In the genomic region with DNA sequence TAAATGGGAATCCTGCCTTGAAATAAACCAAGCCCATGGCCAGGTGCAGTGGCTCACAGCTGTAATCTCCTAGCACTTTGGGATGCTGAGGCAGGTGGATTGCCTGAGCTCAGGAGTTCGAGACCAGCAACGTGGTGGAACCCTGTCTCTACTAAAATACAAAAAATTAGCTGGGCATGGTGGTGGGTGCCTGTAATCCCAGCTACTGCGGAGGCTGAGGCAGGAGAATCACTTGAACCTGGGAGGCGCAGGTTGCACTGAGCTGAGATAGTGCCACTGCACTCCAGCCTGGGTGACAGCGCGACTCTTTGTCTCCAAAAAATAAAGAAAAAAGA, we compare ENCODE assay signal across 7 cellular contexts. TPM values are rescaled to one million over a fixed set of nuclear protein-coding genes. Genes with fewer than 3 reads are reported as not detected.
DNase-seq lines count a peak whose midpoint lies in the region; ATAC-seq, FAIRE-seq and TF ChIP-seq lines count a peak whose summit lies in the region.
"Not testable (repeated sequence)": the region's sequence is repeated elsewhere in the genome, so short reads cannot be mapped to it uniquely, and the experiment has no call there.
"Had no signal": no experiment of that assay in that cellular context is flagged by ENCODE, and none has a peak within 500 bp of the region (broad histone marks: within the 10 kb centered on the region; RNA-seq: fewer than 3 reads in every experiment).

No MANE protein-coding gene starts in this region.

- H3K36me3 ChIP-seq in GM23338 (ENCODE audit: insufficient read depth), result peaks cover 36% of the 10 kb centered on the region
- H3K36me3 ChIP-seq in colonic mucosa, result not testable (repeated sequence)
- peaks cover 4 to 15% of the 10 kb centered on the region in 2 donors for H3K36me3 ChIP-seq in kidney (ENCODE audit: control insufficient read depth in 1 of 2, insufficient read depth in 2 of 2, low read length in 2 of 2)
- H3K36me3 ChIP-seq in pancreas, result peaks cover 5 to 17% (median 15%) of the 10 kb centered on the region in 3 donors
- peaks cover 30% of the 10 kb centered on the region for H3K36me3 ChIP-seq in upper lobe of right lung

- CTCF ChIA-PET in activated CD8-positive, alpha-beta T cell treated with anti-CD3 and anti-CD28 coated beads for 36 hours (lab: Charles Lee), result interaction anchor here (0.8 to 1.5 kb wide), 3 partner anchors 33 to 38 kb away, joined by 3 read pairs; no protein-coding TSS in a partner anchor

- H2AFZ ChIP-seq in GM23338, result not testable (repeated sequence)

- H3K4me3 Mint-ChIP-seq in GM23338; activated CD8-positive, alpha-beta T cell treated with anti-CD3 and anti-CD28 coated beads for 36 hours: not testable (repeated sequence)

- H3K4me1 ChIP-seq in GM23338 (ENCODE audit: insufficient read depth) (peaks cover 28% of the 10 kb centered on the region), kidney (ENCODE audit: control insufficient read depth in 1 of 2, insufficient read depth in 1 of 2, low read depth in 1 of 2, low read length in 2 of 2) (peaks cover 0 to 19% of the 10 kb centered on the region in 2 donors), pancreas (peaks cover 15 to 48% (median 26%) of the 10 kb centered on the region in 3 donors), upper lobe of right lung (peaks cover 69% of the 10 kb centered on the region)
- H3K4me1 ChIP-seq in colonic mucosa, result not testable (repeated sequence)

- H3K27ac ChIP-seq in GM23338 (ENCODE audit: low read depth), result 0 out of 2 replicates have a peak overlapping the region, but pooled peaks have one; percentile 39
- H3K27ac ChIP-seq in colonic mucosa, result peak overlapping the region; percentile 14
- not testable (repeated sequence) for H3K27ac ChIP-seq in kidney (ENCODE audit: low read depth in 2 of 2, low read length in 2 of 2)
- peak overlapping the region; percentile 23 to 69 (median 56) for H3K27ac ChIP-seq in pancreas
- peak overlapping the region; percentile 85 for H3K27ac ChIP-seq in upper lobe of right lung

- H3K9me3 Mint-ChIP-seq in GM23338; activated CD8-positive, alpha-beta T cell treated with anti-CD3 and anti-CD28 coated beads for 36 hours: not testable (repeated sequence)

- H3K4me1 Mint-ChIP-seq in GM23338, result peaks cover 30% of the 10 kb centered on the region
- H3K4me1 Mint-ChIP-seq in activated CD8-positive, alpha-beta T cell treated with anti-CD3 and anti-CD28 coated beads for 36 hours (ENCODE audit: low read depth), result peaks cover 54% of the 10 kb centered on the region

- POLR2A ChIA-PET in activated CD8-positive, alpha-beta T cell treated with anti-CD3 and anti-CD28 coated beads for 36 hours (lab: Charles Lee), result interaction anchor here (1.0 kb wide), 1 partner anchor 8 kb away, joined by 4 read pairs; no protein-coding TSS in a partner anchor

- TF ChIP-seq CTCF in GM23338 (conservative IDR thresholded peaks at IDR 0.05; ENCODE audit: low read depth in 2 of 2); activated CD8-positive, alpha-beta T cell treated with anti-CD3 and anti-CD28 coated beads for 36 hours (IDR thresholded peaks at IDR 0.05); colonic mucosa (IDR thresholded peaks at IDR 0.05); kidney (IDR thresholded peaks at IDR 0.05; ENCODE audit: borderline replicate concordance, extremely low read depth, insufficient read depth); pancreas (IDR thresholded peaks at IDR 0.05); upper lobe of right lung (IDR thresholded peaks at IDR 0.05): not testable (repeated sequence)

- H3K79me2 ChIP-seq in GM23338 (replicated peaks; ENCODE audit: insufficient read depth), result peaks cover 78% of the 10 kb centered on the region

- not testable (repeated sequence) for FAIRE-seq in kidney (lab: Jason Lieb, UNC); pancreas (lab: Jason Lieb, UNC)

- peaks cover 59% of the 10 kb centered on the region for H4K20me1 ChIP-seq in GM23338 (replicated peaks; ENCODE audit: insufficient read depth)

- 45 to 50% methylated on average over 6 of the region's 6 CpGs for WGBS in pancreas, 2 donors

- peak overlapping the region in 1 of 2 donors; percentile 80 for H3K9ac ChIP-seq in colonic mucosa (ENCODE audit: low read depth in 2 of 2, low read length in 2 of 2)
- H3K9ac ChIP-seq in kidney (ENCODE audit: low read length in 2 of 2), result not testable (repeated sequence)

- H3K4me2 ChIP-seq in GM23338, result not testable (repeated sequence)

- not testable (repeated sequence) for ATAC-seq in GM23338; activated CD8-positive, alpha-beta T cell treated with anti-CD3 and anti-CD28 coated beads for 36 hours; pancreas; upper lobe of right lung

- DNase-seq in GM23338 (ENCODE audit: low spot score); activated CD8-positive, alpha-beta T cell treated with anti-CD3 and anti-CD28 coated beads for 36 hours; colonic mucosa; upper lobe of right lung: not testable (repeated sequence)
- DNase-seq in kidney (peak; percentile 17), pancreas (peak in 2 of 6 donors; percentile 6 to 18)

- not testable (repeated sequence) for H3K27ac Mint-ChIP-seq in GM23338
- peak overlapping the region; percentile 0 for H3K27ac Mint-ChIP-seq in activated CD8-positive, alpha-beta T cell treated with anti-CD3 and anti-CD28 coated beads for 36 hours

- not testable (repeated sequence) for H3K9me2 ChIP-seq in GM23338 (ENCODE audit: insufficient read depth)

- intact Hi-C loops in activated CD8-positive, alpha-beta T cell treated with anti-CD3 and anti-CD28 coated beads for 36 hours (cut with micrococcal nuclease); colonic mucosa (cut with DNase I); kidney (cut with DNase I); pancreas (cut with DNase I); upper lobe of right lung (cut with DNase I): not testable (repeated sequence)

- not testable (repeated sequence) for H3K4me3 ChIP-seq in GM23338; colonic mucosa; kidney (ENCODE audit: low read length in 2 of 2); pancreas; upper lobe of right lung

- peaks cover 15% of the 10 kb centered on the region for H3K27me3 Mint-ChIP-seq in GM23338 (ENCODE audit: insufficient read depth, low read depth, poor library complexity)
- H3K27me3 Mint-ChIP-seq in activated CD8-positive, alpha-beta T cell treated with anti-CD3 and anti-CD28 coated beads for 36 hours, result not testable (repeated sequence)

- H3K9me3 ChIP-seq in colonic mucosa; kidney (ENCODE audit: control insufficient read depth in 1 of 2, low read length in 2 of 2); pancreas; upper lobe of right lung: not testable (repeated sequence)

- peaks cover 83% of the 10 kb centered on the region for H3K36me3 Mint-ChIP-seq in GM23338 (ENCODE audit: low read depth)
- peaks cover 59% of the 10 kb centered on the region for H3K36me3 Mint-ChIP-seq in activated CD8-positive, alpha-beta T cell treated with anti-CD3 and anti-CD28 coated beads for 36 hours (ENCODE audit: low read depth)

- H3K27me3 ChIP-seq in GM23338 (ENCODE audit: insufficient read depth); colonic mucosa; pancreas; upper lobe of right lung: not testable (repeated sequence)

- peaks cover 29% of the 10 kb centered on the region; the same call in 1 of the 2 replicates for H3F3A ChIP-seq in GM23338 (replicated peaks; ENCODE audit: low read depth)

RNA-seq across cellular contexts. Expression of a gene that starts 5.9 kb away (rescaled TPM):
- 141 and 174 TPM in 2 replicates for total RNA-seq in GM23338 (2014; rRNA removed; shearing (Covaris generic))
- 122 and 125 TPM in 2 replicates for polyA plus RNA-seq in GM23338 (2016; fragmentation: Nextera tagmentation; extraction: Ambion mirVana)
- 100 to 1,000 TPM; 128 to 134 TPM for total RNA-seq in activated CD8-positive, alpha-beta T cell treated with anti-CD3 and anti-CD28 coated beads for 36 hours
- total RNA-seq in colonic mucosa, result 10 to 100 TPM; 26.3 to 31.0 TPM
- total RNA-seq in kidney, result 87.3 TPM
- polyA plus RNA-seq in kidney (ENCODE audit: insufficient read depth, low read depth, low replicate concordance), result 29.8 TPM
- total RNA-seq in pancreas, result 10 to 100 TPM; 47.3 to 97.2 (median 87.4) TPM
- polyA plus RNA-seq in pancreas, result 100 to 1,000 TPM in 1 of 2 donors, 10 to 100 TPM in 1; 49.7 to 137 TPM
- total RNA-seq in upper lobe of right lung, result 107 TPM

RNA-seq across cellular contexts. Expression of a gene that starts 24.3 kb away (rescaled TPM):
- 3.4 and 4.8 TPM in 2 replicates for total RNA-seq in GM23338 (2014; rRNA removed; shearing (Covaris generic))
- polyA plus RNA-seq in GM23338 (2016; fragmentation: Nextera tagmentation; extraction: Ambion mirVana) (1.7 and 1.8 TPM in 2 replicates), kidney (ENCODE audit: insufficient read depth, low read depth, low replicate concordance) (9.6 TPM), pancreas (10 to 100 TPM; 14.0 to 15.1 TPM)
- total RNA-seq in activated CD8-positive, alpha-beta T cell treated with anti-CD3 and anti-CD28 coated beads for 36 hours, result under 1 TPM; 0.63 to 0.90 TPM
- total RNA-seq in colonic mucosa (1 to 10 TPM; 1.8 to 2.1 TPM), kidney (24.1 TPM), pancreas (10 to 100 TPM in 1 of 6 donors, 1 to 10 TPM in 5; 2.9 to 11.0 (median 4.4) TPM), upper lobe of right lung (8.7 TPM)

RNA-seq across cellular contexts. Expression of a gene that starts 35.5 kb away (rescaled TPM):
- 16.2 and 17.4 TPM in 2 replicates for total RNA-seq in GM23338 (2014; rRNA removed; shearing (Covaris generic))
- 14.0 and 14.6 TPM in 2 replicates for polyA plus RNA-seq in GM23338 (2016; fragmentation: Nextera tagmentation; extraction: Ambion mirVana)
- total RNA-seq in activated CD8-positive, alpha-beta T cell treated with anti-CD3 and anti-CD28 coated beads for 36 hours, result under 1 TPM in 1 of 2 experiments, not detected in 1; 0.11 TPM
- total RNA-seq in colonic mucosa, result 1 to 10 TPM in 1 of 2 donors, under 1 TPM in 1; 0.27 to 1.0 TPM
- 134 TPM for total RNA-seq in kidney
- 331 TPM for polyA plus RNA-seq in kidney (ENCODE audit: insufficient read depth, low read depth, low replicate concordance)
- total RNA-seq in pancreas, result 100 to 1,000 TPM in 4 of 6 donors, 10 to 100 TPM in 2; 93.0 to 146 (median 118) TPM
- 100 to 1,000 TPM; 208 to 238 TPM for polyA plus RNA-seq in pancreas
- 36.4 TPM for total RNA-seq in upper lobe of right lung
- total RNA-seq: HT1080 had no signal

RNA-seq across cellular contexts. Expression of a gene that starts 41.9 kb away (rescaled TPM):
- 8.8 and 12.8 TPM in 2 replicates for total RNA-seq in GM23338 (2014; rRNA removed; shearing (Covaris generic))
- polyA plus RNA-seq in GM23338 (2016; fragmentation: Nextera tagmentation; extraction: Ambion mirVana) (1.3 and 1.6 TPM in 2 replicates), kidney (ENCODE audit: insufficient read depth, low read depth, low replicate concordance) (2.0 TPM), pancreas (1 to 10 TPM; 1.0 to 1.6 TPM)
- 1 to 10 TPM; 5.1 to 5.6 TPM for total RNA-seq in activated CD8-positive, alpha-beta T cell treated with anti-CD3 and anti-CD28 coated beads for 36 hours
- total RNA-seq in colonic mucosa (1 to 10 TPM; 6.7 to 8.1 TPM), kidney (9.1 TPM), pancreas (1 to 10 TPM; 1.5 to 6.4 (median 2.6) TPM), upper lobe of right lung (11.5 TPM)
